ENCODE assay signal across 8 cellular contexts in genomic region chr3:127628788-127629456, GRCh38. TPM values are rescaled to one million over a fixed set of nuclear protein-coding genes. Genes with fewer than 3 reads are reported as not detected.
DNase-seq lines count a peak whose midpoint lies in the region; ATAC-seq and TF ChIP-seq lines count a peak whose summit lies in the region.

TSS of gene PODXL2 (plus strand) at chr3:127629185. CDS start at chr3:127629220, 35 bp downstream.

- H3K4me3 ChIP-seq in Panc1 (ENCODE audit: low read depth in 2 of 2, low read length in 2 of 2) = peak within 1 kb of the TSS; percentile 39 to 59
- peak within 1 kb of the TSS; percentile 54 for H3K4me3 ChIP-seq in trophoblast cell (ENCODE audit: low read depth, low read length)
- no peak within 1 kb of the TSS for H3K4me3 ChIP-seq in lower leg skin (ENCODE audit: low read depth, poor library complexity, severe bottlenecking)

- intact Hi-C loops in Panc1 (cut with micrococcal nuclease; ENCODE audit: unreplicated experiment) = no loop called here
- intact Hi-C loops in left cardiac atrium (cut with DNase I) = no loop called here
- intact Hi-C loops in lower leg skin (cut with DNase I; ENCODE audit: low total_unique reads) = no loop called here

- no peaks in the 10 kb centered on the region for H3K79me1 ChIP-seq in trophoblast cell (ENCODE audit: low read length)

- no peak within 1 kb of the TSS for H3K18ac ChIP-seq in trophoblast cell (ENCODE audit: low read length)

- ATAC-seq in HG02610 (IDR thresholded peaks at IDR 0.05; ENCODE audit: unreplicated experiment) (peak; percentile 52), Panc1 (peak; percentile 89), left cardiac atrium (peak; percentile 71 to 87), HG03520 (IDR thresholded peaks at IDR 0.05; ENCODE audit: unreplicated experiment) (no peak)

- no CpG with 5 or more reads among the region's 104 CpGs for WGBS in trophoblast cell (ENCODE audit: extremely low coverage, insufficient coverage, insufficient read length)
- 20 to 21% methylated on average over 15 to 18 of the region's 104 CpGs for WGBS in lower leg skin, 2 donors

- H3K4ac ChIP-seq in trophoblast cell (ENCODE audit: low read depth, low read length) = no peak within 1 kb of the TSS

- H2AFZ ChIP-seq in trophoblast cell (ENCODE audit: insufficient read depth, low read length, poor library complexity) = no peak within 1 kb of the TSS

- no peak within 1 kb of the TSS for H4K12ac ChIP-seq in trophoblast cell (ENCODE audit: low read depth, low read length)

- H2AK5ac ChIP-seq in trophoblast cell (ENCODE audit: low read length) = no peak within 1 kb of the TSS

- peak within 1 kb of the TSS; percentile 74 for H3K4me2 ChIP-seq in trophoblast cell (ENCODE audit: low read length)

- in situ Hi-C loops in Panc1 (cut with HindIII; ENCODE audit: low pct_unique_long_range_greater_than_20kb, low sequenced_read_pairs) = no loop called here

- H3K27ac ChIP-seq in Panc1 (ENCODE audit: low read length) = no peak within 1 kb of the TSS
- no peak within 1 kb of the TSS for H3K27ac ChIP-seq in trophoblast cell (ENCODE audit: low read depth, low read length)

- H3K27me3 ChIP-seq in Panc1 (ENCODE audit: control insufficient read depth, insufficient read depth, low read length) (peaks cover 19% of the 10 kb centered on the region), trophoblast cell (ENCODE audit: insufficient read depth, low read length) (peaks cover 23% of the 10 kb centered on the region)

- H3K23ac ChIP-seq in trophoblast cell (ENCODE audit: low read length) = no peak within 1 kb of the TSS

- H3K4me1 ChIP-seq in Panc1 (ENCODE audit: control insufficient read depth, insufficient read depth, low read length) = 0 out of 2 replicates have a peak, but pooled peaks cover 3% of the 10 kb centered on the region
- H3K4me1 ChIP-seq in trophoblast cell (ENCODE audit: control insufficient read depth in 1 of 2, insufficient read depth in 2 of 2, low read length in 2 of 2) = peaks cover 5 to 8% of the 10 kb centered on the region in 2 experiments

- TF ChIP-seq CTCF in Panc1 (IDR thresholded peaks at IDR 0.05) = no peak
- no peak for TF ChIP-seq CTCF in lower leg skin (IDR thresholded peaks at IDR 0.05)

- H3K14ac ChIP-seq in trophoblast cell (ENCODE audit: low read length) = no peak within 1 kb of the TSS

- CTCF ChIA-PET in Panc1 (lab: Charles Lee) = no interaction called here

- H2BK12ac ChIP-seq in trophoblast cell (ENCODE audit: low read length) = no peak within 1 kb of the TSS

- H4K91ac ChIP-seq in trophoblast cell (ENCODE audit: low read depth, low read length) = no peak within 1 kb of the TSS

- H3K36me3 ChIP-seq in Panc1 (ENCODE audit: control insufficient read depth, insufficient read depth, low read length) (no peaks in the 10 kb centered on the region), trophoblast cell (ENCODE audit: control insufficient read depth in 1 of 2, insufficient read depth in 2 of 2, low read length in 2 of 2) (no peaks in the 10 kb centered on the region)

- H3K9me3 ChIP-seq in Panc1 (ENCODE audit: control insufficient read depth, insufficient read depth, low read depth, low read length) = no peaks in the 10 kb centered on the region
- H3K9me3 ChIP-seq in trophoblast cell (ENCODE audit: insufficient read depth, low read depth, low read length) = peaks cover 7% of the 10 kb centered on the region

- no peak within 1 kb of the TSS for H2BK5ac ChIP-seq in trophoblast cell (ENCODE audit: low read depth, low read length, poor library complexity)

- TF ChIP-seq POLR2A in lower leg skin (IDR thresholded peaks at IDR 0.05) = no peak

- H3K79me2 ChIP-seq in trophoblast cell (ENCODE audit: control insufficient read depth, insufficient read depth, low read length, poor library complexity) = no peaks in the 10 kb centered on the region

- no peak within 1 kb of the TSS for H2BK120ac ChIP-seq in trophoblast cell (ENCODE audit: insufficient read depth, low read length, poor library complexity)

- no peak within 1 kb of the TSS for H4K8ac ChIP-seq in trophoblast cell (ENCODE audit: low read depth, low read length)

- no TSS peak for BruUV-seq in Panc1 (replicated peaks; lab: Mats Ljungman, UMichigan)

- DNase-seq in DMS153 (lab: John Stamatoyannopoulos, UW) (peak; percentile 42), Panc1 (ENCODE audit: low read depth, low spot score) (no peak), amniotic epithelial cell (ENCODE audit: low read depth) (peak; percentile 52), left cardiac atrium (peak; percentile 67), trophoblast cell (peak; percentile 66 to 74), lower leg skin (ENCODE audit: low spot score in 2 of 2) (no peak)

- POLR2A ChIA-PET in Panc1 (lab: Charles Lee) = no interaction called here

- H3K9ac ChIP-seq in trophoblast cell (ENCODE audit: low read length) = no peak within 1 kb of the TSS

RNA-seq across cellular contexts. Expression of gene PODXL2, which starts in this region (rescaled TPM):
- total RNA-seq in Panc1 (2021; ENCODE audit: unreplicated experiment) (15.3 TPM), left cardiac atrium (1 to 10 TPM; 1.6 to 3.0 TPM), lower leg skin (10 to 100 TPM in 2 of 4 donors, 1 to 10 TPM in 2; 7.1 to 14.5 (median 9.2) TPM)
- polyA plus RNA-seq in Panc1 (2012; ENCODE audit: insufficient read length) = 27.2 TPM
- 0.61 and 0.78 TPM in 2 replicates for polyA plus RNA-seq in trophoblast cell (2013)

Comparison
In these comparisons a context has a peak if more than half of its experiments do, and no peak if none do; other contexts are left out.
1. DNase-seq: peak in DMS153 (single experiment), amniotic epithelial cell (single experiment), left cardiac atrium (single experiment) and trophoblast cell (2 of 2); none in Panc1 (single experiment) and lower leg skin (0 of 2).